In genomic region chr2:71460595-71461303, GRCh38 we compare ENCODE assay signal across 8 cellular contexts. TPM values are rescaled to one million over a fixed set of nuclear protein-coding genes. Genes with fewer than 3 reads are reported as not detected.
DNase-seq lines count a peak whose midpoint lies in the region; ATAC-seq and TF ChIP-seq lines count a peak whose summit lies in the region.

No MANE protein-coding gene starts in this region.

- intact Hi-C loops in Right ventricle myocardium inferior (cut with DNase I), result loop anchor here (1.0 kb wide), 1 partner anchor 50 kb away; no protein-coding TSS in a partner anchor
- intact Hi-C loops in spleen (cut with DNase I; ENCODE audit: low total_unique reads), result loop anchor here (2.0 kb wide), 1 partner anchor 50 kb away; no protein-coding TSS in a partner anchor

- H3K4me3 ChIP-seq in SJCRH30 (no peak overlapping the region), spleen (no peak overlapping the region)

- no peak for TF ChIP-seq POLR2A in spleen (IDR thresholded peaks at IDR 0.05)

- H3K9me3 ChIP-seq in SJCRH30 (replicated peaks), result 0 out of 2 replicates have a peak, but pooled peaks cover 3% of the 10 kb centered on the region
- H3K9me3 ChIP-seq in spleen, result peaks cover 0 to 16% (median 7%) of the 10 kb centered on the region in 8 donors

- H3K36me3 ChIP-seq in SJCRH30, result peaks cover 19% of the 10 kb centered on the region
- H3K36me3 ChIP-seq in spleen, result peaks cover 0 to 41% (median 0%) of the 10 kb centered on the region in 6 donors

- H3K4me1 ChIP-seq in SJCRH30 (peaks cover 61% of the 10 kb centered on the region), spleen (peaks cover 3 to 87% (median 33%) of the 10 kb centered on the region in 6 donors)

- no peak for ATAC-seq in Right ventricle myocardium inferior
- ATAC-seq in HG02885 (IDR thresholded peaks at IDR 0.05; ENCODE audit: poor library complexity, unreplicated experiment), result no peak
- ATAC-seq in HG02840 (IDR thresholded peaks at IDR 0.05; ENCODE audit: low FRiP score, unreplicated experiment), result no peak

- peak in 10 of 11 experiments; percentile 16 to 77 (median 46) for TF ChIP-seq CTCF in spleen (IDR thresholded peaks at IDR 0.05 in 8 of 11, conservative IDR thresholded peaks at IDR 0.05 in 3 of 11)

- whole genome bisulfite sequencing in spleen, 5 donors, result 40 to 67% (median 58%) methylated on average over 8 to 9 of the region's 9 CpGs

- peak; percentile 36 for DNase-seq in DMS53 (lab: John Stamatoyannopoulos, UW)
- DNase-seq in DMS53 treated with DMSO at 0.1 percent for 48 hours (lab: John Stamatoyannopoulos, UW; ENCODE audit: unreplicated experiment), result no peak
- peak; percentile 50 to 74 for DNase-seq in SJCRH30
- peak; percentile 76 for DNase-seq in Right ventricle myocardium inferior (ENCODE audit: missing footprints)
- no peak for DNase-seq in spleen
- no peak for DNase-seq in NAMALWA (ENCODE audit: low spot score)

- H3K27me3 ChIP-seq in SJCRH30 (no peaks in the 10 kb centered on the region), spleen (replicated peaks in 1 of 7) (peaks cover 0 to 37% (median 0%) of the 10 kb centered on the region in 7 donors)

- H3K27ac ChIP-seq in SJCRH30 (no peak overlapping the region; the same call in 1 of the 2 replicates), spleen (peak overlapping the region in 2 of 8 donors; percentile 22 to 25)

RNA-seq across cellular contexts. Expression of gene DYSF, which starts 7.4 kb away (rescaled TPM):
- total RNA-seq in SJCRH30 (2014; rRNA removed; shearing (Covaris generic)), result 13.9 and 15.2 TPM in 2 replicates
- total RNA-seq in Right ventricle myocardium inferior (57.8 TPM), spleen (100 to 1,000 TPM; 114 to 287 (median 142) TPM)
- 10 to 100 TPM in 2 of 3 donors, 1 to 10 TPM in 1; 4.0 to 36.0 (median 13.7) TPM for polyA plus RNA-seq in spleen

Comparison
In these comparisons a context has a peak if more than half of its experiments do, and no peak if none do; other contexts are left out.
1. DNase-seq: peak in DMS53 (single experiment), SJCRH30 (2 of 2) and Right ventricle myocardium inferior (single experiment); none in DMS53 treated with DMSO at 0.1 percent for 48 hours (single experiment), spleen (single experiment) and NAMALWA (single experiment).